Comparison of ENCODE assay signal across 29 cellular contexts in the genomic region with DNA sequence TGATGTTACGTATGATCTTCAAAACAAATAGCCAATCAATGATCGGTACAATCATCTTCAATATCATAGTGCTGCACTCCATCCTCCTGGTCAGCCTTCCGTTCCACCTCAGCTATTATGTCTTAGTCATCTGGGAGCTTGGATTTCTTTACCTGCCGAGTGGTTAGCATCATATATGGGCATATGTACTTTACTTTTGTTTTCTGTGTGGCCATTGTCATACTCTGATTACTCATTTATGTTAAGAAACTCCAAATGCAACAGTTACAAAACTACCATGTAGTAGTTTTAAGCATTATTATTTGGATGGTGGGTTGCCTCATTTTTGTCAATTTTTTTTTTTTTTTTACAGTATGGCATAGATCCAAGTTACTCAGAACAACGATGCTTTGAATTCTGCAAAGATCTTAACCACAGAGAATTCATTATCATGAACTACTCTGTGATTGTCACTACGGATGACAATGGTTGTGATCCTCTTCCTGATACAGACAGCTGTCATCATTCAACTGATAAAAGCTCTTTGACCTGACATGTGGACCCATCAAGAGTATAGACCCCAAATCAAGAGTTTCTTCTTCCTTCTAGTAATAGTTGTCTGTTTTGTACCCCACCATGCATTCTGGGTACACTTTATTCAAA. TPM values are rescaled to one million over a fixed set of nuclear protein-coding genes. Genes with fewer than 3 reads are reported as not detected.
A peak's percentile ranks its signal among the peaks of the same experiment; 100 is the strongest.
DNase-seq lines count a peak whose midpoint lies in the region; ATAC-seq, FAIRE-seq and TF ChIP-seq lines count a peak whose summit lies in the region.
"Had no signal": no experiment of that assay in that cellular context is flagged by ENCODE, and none has a peak within 500 bp of the region (broad histone marks: within the 10 kb centered on the region; RNA-seq: fewer than 3 reads in every experiment).

No MANE protein-coding gene starts in this region.

- H3K4me3 ChIP-seq in RWPE2 (ENCODE audit: severe bottlenecking) = no peak overlapping the region
- H3K4me3 ChIP-seq: colonic mucosa, HAP-1, heart left ventricle, smooth muscle cell, testis had no signal

- H3K4me1 Mint-ChIP-seq in activated CD8-positive, alpha-beta T cell treated with anti-CD3 and anti-CD28 coated beads for 36 hours (ENCODE audit: low read depth) = no peaks in the 10 kb centered on the region
- no peaks in the 10 kb centered on the region for H3K4me1 Mint-ChIP-seq in activated CD8-positive, alpha-beta T cell treated with anti-CD3 and anti-CD28 coated beads, Interleukin-2, amount 10 ng/mL, durations not matched to agents 7 days and 5 days (ENCODE audit: low read depth)
- H3K4me1 Mint-ChIP-seq: activated naive CD8-positive, alpha-beta T cell treated with anti-CD3 and anti-CD28 coated beads for 36 hours had no signal

- H3K36me3 ChIP-seq in RWPE2 (ENCODE audit: low read depth) = no peaks in the 10 kb centered on the region
- H3K36me3 ChIP-seq: colonic mucosa, HAP-1, heart left ventricle had no signal

- POLR2A ChIA-PET in activated CD8-positive, alpha-beta T cell treated with anti-CD3 and anti-CD28 coated beads for 36 hours (lab: Charles Lee) = no interaction called here
- POLR2A ChIA-PET in activated CD8-positive, alpha-beta T cell treated with anti-CD3 and anti-CD28 coated beads, Interleukin-2, amount 10 ng/mL, durations not matched to agents 7 days and 5 days (lab: Charles Lee) = no interaction called here

- H3K27ac Mint-ChIP-seq in activated CD8-positive, alpha-beta T cell treated with anti-CD3 and anti-CD28 coated beads for 36 hours = no peak overlapping the region
- H3K27ac Mint-ChIP-seq in activated CD8-positive, alpha-beta T cell treated with anti-CD3 and anti-CD28 coated beads, Interleukin-2, amount 10 ng/mL, durations not matched to agents 7 days and 5 days = no peak overlapping the region
- H3K27ac Mint-ChIP-seq: activated naive CD8-positive, alpha-beta T cell treated with anti-CD3 and anti-CD28 coated beads for 36 hours had no signal

- H3K9me3 Mint-ChIP-seq in activated CD8-positive, alpha-beta T cell treated with anti-CD3 and anti-CD28 coated beads for 36 hours = no peaks in the 10 kb centered on the region
- no peaks in the 10 kb centered on the region for H3K9me3 Mint-ChIP-seq in activated CD8-positive, alpha-beta T cell treated with anti-CD3 and anti-CD28 coated beads, Interleukin-2, amount 10 ng/mL, durations not matched to agents 7 days and 5 days (ENCODE audit: insufficient read depth)

- no peaks in the 10 kb centered on the region for H3K36me3 Mint-ChIP-seq in activated CD8-positive, alpha-beta T cell treated with anti-CD3 and anti-CD28 coated beads for 36 hours (ENCODE audit: low read depth)
- H3K36me3 Mint-ChIP-seq in activated CD8-positive, alpha-beta T cell treated with anti-CD3 and anti-CD28 coated beads, Interleukin-2, amount 10 ng/mL, durations not matched to agents 7 days and 5 days (ENCODE audit: low read depth) = no peaks in the 10 kb centered on the region
- H3K36me3 Mint-ChIP-seq: activated naive CD8-positive, alpha-beta T cell treated with anti-CD3 and anti-CD28 coated beads for 36 hours had no signal

- ATAC-seq in activated CD8-positive, alpha-beta T cell treated with anti-CD3 and anti-CD28 coated beads for 36 hours = peak; percentile 19
- ATAC-seq in activated CD8-positive, alpha-beta T cell treated with anti-CD3 and anti-CD28 coated beads, Interleukin-2, amount 10 ng/mL, durations not matched to agents 7 days and 5 days = no peak
- ATAC-seq in HG02938 (IDR thresholded peaks at IDR 0.05; ENCODE audit: unreplicated experiment) = peak; percentile 51
- peak; percentile 89 for ATAC-seq in RWPE2 (ENCODE audit: low read depth)
- no peak for ATAC-seq in GM18861 (IDR thresholded peaks at IDR 0.05; ENCODE audit: unreplicated experiment)
- ATAC-seq: heart left ventricle; right cardiac atrium; stimulated activated naive CD8-positive, alpha-beta T cell treated with anti-CD3 and anti-CD28 coated beads, Interleukin-15, Interleukin-2, amounts not matched to agents 100 U/mL and 50 U/mL, for 24 hours had no signal

- intact Hi-C loops in activated CD8-positive, alpha-beta T cell treated with anti-CD3 and anti-CD28 coated beads for 36 hours (cut with micrococcal nuclease) = no loop called here

- H3K27me3 ChIP-seq in RWPE2 (ENCODE audit: insufficient read depth, poor library complexity, severe bottlenecking) = no peaks in the 10 kb centered on the region
- H3K27me3 ChIP-seq: colonic mucosa, heart left ventricle, testis had no signal

- FAIRE-seq in urothelium cell line (lab: Jason Lieb, UNC) = peak; percentile 79
- FAIRE-seq: A204.1, keratinocyte had no signal

- peaks cover 11% of the 10 kb centered on the region for H3K4me1 ChIP-seq in RWPE2 (ENCODE audit: insufficient read depth, poor library complexity, severe bottlenecking)
- H3K4me1 ChIP-seq: colonic mucosa, HAP-1, heart left ventricle, testis had no signal

- DNase-seq in activated CD8-positive, alpha-beta T cell treated with anti-CD3 and anti-CD28 coated beads for 36 hours = no peak
- no peak for DNase-seq in activated CD8-positive, alpha-beta T cell treated with anti-CD3 and anti-CD28 coated beads, Interleukin-2, amount 10 ng/mL, durations not matched to agents 7 days and 5 days
- DNase-seq in RWPE2 (ENCODE audit: low spot score) (no peak), urothelium cell line (ENCODE audit: low spot score) (no peak), COLO668 (lab: John Stamatoyannopoulos, UW; ENCODE audit: unreplicated experiment) (no peak)
- DNase-seq in activated effector memory CD4-positive, alpha-beta T cell treated with Interleukin-2 at 50 U/mL for 16 hours = no peak
- DNase-seq: activated naive CD8-positive, alpha-beta T cell treated with anti-CD3 and anti-CD28 coated beads for 36 hours; aorta; colonic mucosa; DMS79 treated with DMSO at 0.1 percent for 48 hours; effector memory CD4-positive, alpha-beta T cell; GDM1; heart left ventricle; NCI-H1048; NCI-H2107; NCI-H446 treated with DMSO at 0.1 percent for 48 hours; NCI-H774; posterior cingulate gyrus; right cardiac atrium; stimulated activated naive CD8-positive, alpha-beta T cell treated with anti-CD3 and anti-CD28 coated beads, Interleukin-15, Interleukin-2, amounts not matched to agents 100 U/mL and 50 U/mL, for 24 hours; testis had no signal

- H3K27me3 Mint-ChIP-seq in activated CD8-positive, alpha-beta T cell treated with anti-CD3 and anti-CD28 coated beads for 36 hours = peaks cover 2% of the 10 kb centered on the region
- peaks cover 13% of the 10 kb centered on the region for H3K27me3 Mint-ChIP-seq in activated CD8-positive, alpha-beta T cell treated with anti-CD3 and anti-CD28 coated beads, Interleukin-2, amount 10 ng/mL, durations not matched to agents 7 days and 5 days (ENCODE audit: low read depth)

- H3K27ac ChIP-seq in RWPE2 (ENCODE audit: poor library complexity, severe bottlenecking) = no peak overlapping the region
- H3K27ac ChIP-seq: colonic mucosa, heart left ventricle, testis had no signal

- no peak for TF ChIP-seq CTCF in activated CD8-positive, alpha-beta T cell treated with anti-CD3 and anti-CD28 coated beads for 36 hours (IDR thresholded peaks at IDR 0.05)
- no peak for TF ChIP-seq CTCF in RWPE2 (IDR thresholded peaks at IDR 0.05; ENCODE audit: poor library complexity, severe bottlenecking)

- CTCF ChIA-PET in activated CD8-positive, alpha-beta T cell treated with anti-CD3 and anti-CD28 coated beads for 36 hours (lab: Charles Lee) = interaction anchor here (0.9 kb wide), 1 partner anchor 10 kb away, joined by 3 read pairs; no protein-coding TSS in a partner anchor
- CTCF ChIA-PET in activated CD8-positive, alpha-beta T cell treated with anti-CD3 and anti-CD28 coated beads, Interleukin-2, amount 10 ng/mL, durations not matched to agents 7 days and 5 days (lab: Charles Lee) = no interaction called here

- H3K9me3 ChIP-seq in RWPE2 (ENCODE audit: severe bottlenecking) = no peaks in the 10 kb centered on the region
- H3K9me3 ChIP-seq: colonic mucosa, HAP-1, testis had no signal

- H3K4me3 Mint-ChIP-seq in activated CD8-positive, alpha-beta T cell treated with anti-CD3 and anti-CD28 coated beads for 36 hours = no peak overlapping the region
- no peak overlapping the region for H3K4me3 Mint-ChIP-seq in activated CD8-positive, alpha-beta T cell treated with anti-CD3 and anti-CD28 coated beads, Interleukin-2, amount 10 ng/mL, durations not matched to agents 7 days and 5 days
- H3K4me3 Mint-ChIP-seq: activated naive CD8-positive, alpha-beta T cell treated with anti-CD3 and anti-CD28 coated beads for 36 hours had no signal

RNA-seq across cellular contexts. Expression of gene NME8, which starts 52.1 kb away (rescaled TPM):
- not detected for total RNA-seq in activated CD8-positive, alpha-beta T cell treated with anti-CD3 and anti-CD28 coated beads for 36 hours
- total RNA-seq in activated CD8-positive, alpha-beta T cell treated with anti-CD3 and anti-CD28 coated beads, Interleukin-2, amount 10 ng/mL, durations not matched to agents 7 days and 5 days = not detected
- total RNA-seq: activated naive CD8-positive, alpha-beta T cell treated with anti-CD3 and anti-CD28 coated beads for 36 hours; cardiac septum; colonic mucosa; LHCN-M2; right cardiac atrium had no signal

Comparison
In these comparisons a context has a peak if more than half of its experiments do, and no peak if none do; other contexts are left out.
1. ATAC-seq: peak in activated CD8-positive, alpha-beta T cell treated with anti-CD3 and anti-CD28 coated beads for 36 hours (single experiment), HG02938 (single experiment) and RWPE2 (single experiment); none in activated CD8-positive, alpha-beta T cell treated with anti-CD3 and anti-CD28 coated beads, Interleukin-2, amount 10 ng/mL, durations not matched to agents 7 days and 5 days (single experiment) and GM18861 (single experiment).